Comparison of ENCODE assay signal across 20 cellular contexts in the genomic region with DNA sequence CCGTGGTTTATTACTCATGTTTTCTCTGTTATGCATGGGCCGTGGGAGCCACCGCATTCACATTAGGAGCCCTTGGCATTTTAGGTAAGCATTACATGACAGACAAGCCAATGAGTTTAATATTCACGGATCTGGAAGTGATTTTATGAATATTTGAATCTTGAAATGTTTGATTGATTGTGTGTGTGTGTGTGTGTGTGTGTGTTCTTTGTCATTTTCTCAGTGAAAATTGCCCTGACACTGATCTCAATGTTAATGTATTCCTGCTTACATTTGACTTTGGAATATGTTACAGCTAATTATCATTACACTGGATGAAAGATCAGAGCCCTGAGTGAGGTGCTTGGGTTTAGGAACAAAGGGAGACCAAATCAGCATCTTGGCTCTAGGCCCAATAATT. TPM values are rescaled to one million over a fixed set of nuclear protein-coding genes. Genes with fewer than 3 reads are reported as not detected.
"Had no signal": no experiment of that assay in that cellular context is flagged by ENCODE, and none has a peak within 500 bp of the region (broad histone marks: within the 10 kb centered on the region; RNA-seq: fewer than 3 reads in every experiment).

No MANE protein-coding gene starts in this region.

- H3K36me3 ChIP-seq: transverse colon, vagina had no signal

- H3K27ac ChIP-seq: foreskin keratinocyte, transverse colon, vagina had no signal

- DNase-seq: activated CD4-positive, alpha-beta T cell treated with anti-CD3 and anti-CD28 coated beads, Interleukin-2, amount 10 ng/mL, durations not matched to agents 24 days and 14 days; activated CD4-positive, CD25-positive, alpha-beta regulatory T cell; activated naive CD8-positive, alpha-beta T cell treated with anti-CD3 and anti-CD28 coated beads for 36 hours; effector CD8-positive, alpha-beta T cell; foreskin keratinocyte; glutamatergic neuron; hypothalamus; kidney; mesendoderm; natural killer cell; right cardiac atrium; small intestine; stimulated activated CD4-positive, alpha-beta T cell treated with anti-CD3 and anti-CD28 coated beads, Interleukin-4, amount 100 ng/mL, for 4 hours; stimulated activated CD8-positive, alpha-beta memory T cell treated with anti-CD3 and anti-CD28 coated beads, Interleukin-4, amount 100 ng/mL, for 48 hours; stimulated activated naive CD4-positive, alpha-beta T cell treated with Interleukin-2 at 50 U/mL for 16 hours; transverse colon had no signal

- H3K27me3 ChIP-seq: foreskin keratinocyte, transverse colon, vagina had no signal

- H3K4me3 ChIP-seq: transverse colon, vagina had no signal

- H3K9me3 ChIP-seq: transverse colon, vagina had no signal

- H3K4me1 ChIP-seq: foreskin keratinocyte, transverse colon, vagina had no signal

RNA-seq across cellular contexts. Expression of gene GK2, which starts 5.0 kb away (rescaled TPM):
- total RNA-seq: activated CD4-positive, alpha-beta T cell treated with anti-CD3 and anti-CD28 coated beads, Interleukin-2, amount 10 ng/mL, durations not matched to agents 24 days and 14 days; activated naive CD8-positive, alpha-beta T cell treated with anti-CD3 and anti-CD28 coated beads for 36 hours; foreskin keratinocyte; kidney; lower leg skin; natural killer cell; omental fat pad; progenitor cell of endocrine pancreas; right cardiac atrium; transverse colon; vagina had no signal
